8 cellular contexts compared by ENCODE assay signal in genomic region chr1:155219592-155220031, GRCh38. TPM values are rescaled to one million over a fixed set of nuclear protein-coding genes. Genes with fewer than 3 reads are reported as not detected.
DNase-seq lines count a peak whose midpoint lies in the region; ATAC-seq and TF ChIP-seq lines count a peak whose summit lies in the region.

No MANE protein-coding gene starts in this region.

- no peaks in the 10 kb centered on the region for H3K9me3 Mint-ChIP-seq in CD8-positive, alpha-beta memory T cell
- no peaks in the 10 kb centered on the region for H3K9me3 Mint-ChIP-seq in chondrocyte (ENCODE audit: low read depth)

- H3K27ac ChIP-seq in CD8-positive, alpha-beta memory T cell (ENCODE audit: low read depth, low read length), result no peak overlapping the region
- no peak overlapping the region for H3K27ac ChIP-seq in muscle layer of duodenum (ENCODE audit: low read length)

- peaks cover 0 to 6% (median 2%) of the 10 kb centered on the region in 3 donors for H3K36me3 Mint-ChIP-seq in CD8-positive, alpha-beta memory T cell
- peaks cover 2% of the 10 kb centered on the region for H3K36me3 Mint-ChIP-seq in chondrocyte (ENCODE audit: low read depth)

- CTCF ChIA-PET in CD8-positive, alpha-beta memory T cell (lab: Charles Lee), result interaction anchor here (1.5 kb wide), 1 partner anchor 12 kb away, joined by 5 read pairs; no protein-coding TSS in a partner anchor

- peak overlapping the region in 2 of 7 donors; percentile 26 to 39 for H3K4me3 Mint-ChIP-seq in CD8-positive, alpha-beta memory T cell
- H3K4me3 Mint-ChIP-seq in chondrocyte (ENCODE audit: unreplicated experiment), result no peak overlapping the region

- DNase-seq in CD8-positive, alpha-beta memory T cell, result no peak
- peak; percentile 74 for DNase-seq in NCI-H2227 (lab: John Stamatoyannopoulos, UW; ENCODE audit: unreplicated experiment)
- peak; percentile 76 for DNase-seq in cerebellum (ENCODE audit: low spot score)
- no peak for DNase-seq in NCI-H2081 treated with DMSO at 0.1 percent for 48 hours (lab: John Stamatoyannopoulos, UW)
- DNase-seq in chondrocyte (ENCODE audit: low spot score), result no peak

- no peaks in the 10 kb centered on the region for H3K36me3 ChIP-seq in CD8-positive, alpha-beta memory T cell (ENCODE audit: insufficient read depth, low read length)
- peaks cover 0 to 6% of the 10 kb centered on the region in 2 donors for H3K36me3 ChIP-seq in muscle layer of duodenum (ENCODE audit: control insufficient read depth in 1 of 2, insufficient read depth in 2 of 2, low read length in 2 of 2)

- H3K9me3 ChIP-seq in CD8-positive, alpha-beta memory T cell (ENCODE audit: low read length), result no peaks in the 10 kb centered on the region
- no peaks in the 10 kb centered on the region for H3K9me3 ChIP-seq in muscle layer of duodenum (ENCODE audit: control insufficient read depth in 1 of 2, low read length in 2 of 2)

- ATAC-seq in GM18907 (IDR thresholded peaks at IDR 0.05; ENCODE audit: unreplicated experiment) (no peak), GM18867 (IDR thresholded peaks at IDR 0.05; ENCODE audit: unreplicated experiment) (no peak)

- peaks cover 18 to 22% (median 21%) of the 10 kb centered on the region in 3 donors for H3K4me1 Mint-ChIP-seq in CD8-positive, alpha-beta memory T cell
- H3K4me1 Mint-ChIP-seq in chondrocyte (ENCODE audit: low read depth), result peaks cover 14% of the 10 kb centered on the region

- no peak overlapping the region for H3K4me3 ChIP-seq in CD8-positive, alpha-beta memory T cell (ENCODE audit: low read length)
- peak overlapping the region; percentile 26 to 35 for H3K4me3 ChIP-seq in muscle layer of duodenum (ENCODE audit: low read depth in 1 of 2, low read length in 2 of 2)

- no peaks in the 10 kb centered on the region for H3K27me3 ChIP-seq in CD8-positive, alpha-beta memory T cell (ENCODE audit: insufficient read depth, low read length, poor library complexity, severe bottlenecking)
- no peaks in the 10 kb centered on the region for H3K27me3 ChIP-seq in muscle layer of duodenum (ENCODE audit: low read depth, low read length)

- H3K27ac Mint-ChIP-seq in CD8-positive, alpha-beta memory T cell, result peak overlapping the region in 7 of 8 donors; percentile 32 to 87 (median 38)
- H3K27ac Mint-ChIP-seq in chondrocyte (ENCODE audit: unreplicated experiment), result no peak overlapping the region

- POLR2A ChIA-PET in CD8-positive, alpha-beta memory T cell (lab: Charles Lee), result no interaction called here

- no peak for TF ChIP-seq CTCF in chondrocyte (IDR thresholded peaks at IDR 0.05)

- peaks cover 5% of the 10 kb centered on the region for H3K4me1 ChIP-seq in CD8-positive, alpha-beta memory T cell (ENCODE audit: insufficient read depth, low read length)
- peaks cover 0 to 4% of the 10 kb centered on the region in 2 donors for H3K4me1 ChIP-seq in muscle layer of duodenum (ENCODE audit: control insufficient read depth in 1 of 2, insufficient read depth in 2 of 2, low read length in 2 of 2)

- no peaks in the 10 kb centered on the region for H3K27me3 Mint-ChIP-seq in CD8-positive, alpha-beta memory T cell
- H3K27me3 Mint-ChIP-seq in chondrocyte (ENCODE audit: low read depth), result no peaks in the 10 kb centered on the region

RNA-seq across cellular contexts. Expression of gene MTX1, which starts 11.1 kb away (rescaled TPM):
- total RNA-seq in CD8-positive, alpha-beta memory T cell, result 10 to 100 TPM; 67.6 to 73.2 TPM
- polyA plus RNA-seq in CD8-positive, alpha-beta memory T cell, result 43.7 TPM
- total RNA-seq in cerebellum, result 9.3 TPM
- 28.2 to 49.1 TPM (median 29.8 TPM) in 3 replicates for total RNA-seq in chondrocyte

RNA-seq across cellular contexts. Expression of gene THBS3, which starts 11.9 kb away (rescaled TPM):
- total RNA-seq in CD8-positive, alpha-beta memory T cell, result 1 to 10 TPM; 7.8 to 7.9 TPM
- polyA plus RNA-seq in CD8-positive, alpha-beta memory T cell, result 2.9 TPM
- 9.8 TPM for total RNA-seq in cerebellum
- total RNA-seq in chondrocyte, result 112 to 127 TPM (median 118 TPM) in 3 replicates

RNA-seq across cellular contexts. Expression of gene ENTREP3, which starts 35.7 kb away (rescaled TPM):
- 10 to 100 TPM; 39.1 to 41.5 TPM for total RNA-seq in CD8-positive, alpha-beta memory T cell
- 1.7 TPM for polyA plus RNA-seq in CD8-positive, alpha-beta memory T cell
- total RNA-seq in cerebellum, result 7.0 TPM
- 34.0 to 42.8 TPM (median 42.8 TPM) in 3 replicates for total RNA-seq in chondrocyte

RNA-seq across cellular contexts. Expression of gene SCAMP3, which starts 42.5 kb away (rescaled TPM):
- total RNA-seq in CD8-positive, alpha-beta memory T cell, result 100 to 1,000 TPM; 152 to 158 TPM
- 179 TPM for polyA plus RNA-seq in CD8-positive, alpha-beta memory T cell
- total RNA-seq in cerebellum (17.1 TPM), chondrocyte (68.3 to 77.1 TPM (median 71.4 TPM) in 3 replicates)

RNA-seq across cellular contexts. Expression of gene TRIM46, which starts 46.0 kb away (rescaled TPM):
- total RNA-seq in CD8-positive, alpha-beta memory T cell, result 1 to 10 TPM; 6.4 to 7.3 TPM
- polyA plus RNA-seq in CD8-positive, alpha-beta memory T cell, result 0.99 TPM
- total RNA-seq in cerebellum (16.7 TPM), chondrocyte (9.6 to 10.7 TPM (median 9.7 TPM) in 3 replicates)

Comparison
In these comparisons a context has a peak if more than half of its experiments do, and no peak if none do; other contexts are left out.
1. DNase-seq: peak in NCI-H2227 (single experiment) and cerebellum (single experiment); none in CD8-positive, alpha-beta memory T cell (0 of 5), NCI-H2081 treated with DMSO at 0.1 percent for 48 hours (single experiment) and chondrocyte (single experiment).
2. RNA of gene THBS3, which starts 11.9 kb away (total RNA-seq): 112 to 127 TPM in chondrocyte; 9.8 TPM in cerebellum (single experiment) and 7.8 to 7.9 TPM in CD8-positive, alpha-beta memory T cell; every median in the first group is over 10 times any median in the second.